Comparison of ENCODE assay signal across 8 cellular contexts in the genomic region with DNA sequence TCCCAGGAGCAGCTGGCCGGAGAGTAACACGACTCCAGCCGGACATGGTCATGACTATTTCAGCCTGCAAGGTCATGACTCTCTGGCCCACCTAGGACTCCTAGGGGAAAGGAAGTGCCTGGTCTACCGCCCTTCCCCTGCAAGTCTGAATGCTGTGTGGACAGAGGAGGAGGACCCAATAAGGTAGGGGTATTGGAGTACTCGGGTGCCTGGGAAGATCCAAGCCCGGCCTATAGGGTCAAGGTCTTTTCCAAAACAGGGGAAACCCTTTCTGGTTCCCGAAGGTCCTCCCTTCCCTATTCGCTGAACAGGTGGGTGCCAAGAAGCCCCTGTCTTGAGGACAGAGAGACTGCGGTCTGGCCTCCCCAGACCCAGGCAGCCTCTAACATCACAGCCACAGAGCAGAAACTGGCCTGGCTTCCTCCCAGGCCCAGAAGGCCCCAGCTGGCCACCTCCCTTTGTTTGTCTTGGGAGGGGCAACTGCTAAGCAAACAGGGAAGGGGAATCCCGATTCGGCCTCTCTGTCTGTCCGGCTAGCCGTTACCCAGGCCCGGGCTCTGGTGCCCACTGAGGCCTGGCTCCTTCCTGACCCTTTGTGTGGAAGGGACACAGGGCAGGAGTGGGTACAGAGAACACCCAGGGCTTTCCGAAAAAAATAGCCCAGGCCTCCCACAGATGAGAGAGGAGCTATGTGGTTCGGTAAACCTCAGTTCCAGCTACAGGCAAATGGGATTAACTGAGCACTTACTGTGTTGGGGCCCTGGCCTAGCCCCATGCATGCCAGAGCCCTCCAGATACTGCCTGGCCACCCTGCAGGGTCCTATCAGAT. TPM values are rescaled to one million over a fixed set of nuclear protein-coding genes. Genes with fewer than 3 reads are reported as not detected.
DNase-seq lines count a peak whose midpoint lies in the region; ATAC-seq and TF ChIP-seq lines count a peak whose summit lies in the region.

No MANE protein-coding gene starts in this region.

- intact Hi-C loops in activated T-helper 1 cell treated with anti-CD3 and anti-CD28 coated beads, Interleukin-12 subunit alpha, Interleukin-12 subunit beta, Interleukin-2, Interleukin-4 antibody, amounts not matched to agents 30 ng/mL and 10 ng/mL and 1 ng/mL, durations not matched to agents 14 hours and 24 hours and 36 hours (cut with micrococcal nuclease): no loop called here

- H3K4me3 ChIP-seq in LNCaP clone FGC (ENCODE audit: low read depth, low read length): peak overlapping the region; percentile 14; the same call in 1 of the 2 replicates

- H3K27ac Mint-ChIP-seq in stimulated activated memory B cell treated with anti-CD40 and anti-IgM and Interleukin-4, amounts not matched to agents 10 μg/mL and 1 μg/mL and 100 μg/mL, for 72 hours: peak overlapping the region; percentile 31
- no peak overlapping the region for H3K27ac Mint-ChIP-seq in activated T-helper 1 cell treated with anti-CD3 and anti-CD28 coated beads, Interleukin-12 subunit alpha, Interleukin-12 subunit beta, Interleukin-2, Interleukin-4 antibody, amounts not matched to agents 30 ng/mL and 10 ng/mL and 1 ng/mL, durations not matched to agents 14 hours and 24 hours and 36 hours

- peak overlapping the region; percentile 89 for H3K27ac ChIP-seq in VCaP

- H3K4me3 Mint-ChIP-seq in stimulated activated memory B cell treated with anti-CD40 and anti-IgM and Interleukin-4, amounts not matched to agents 10 μg/mL and 1 μg/mL and 100 μg/mL, for 72 hours: no peak overlapping the region
- no peak overlapping the region for H3K4me3 Mint-ChIP-seq in activated T-helper 1 cell treated with anti-CD3 and anti-CD28 coated beads, Interleukin-12 subunit alpha, Interleukin-12 subunit beta, Interleukin-2, Interleukin-4 antibody, amounts not matched to agents 30 ng/mL and 10 ng/mL and 1 ng/mL, durations not matched to agents 14 hours and 24 hours and 36 hours

- peaks cover 48% of the 10 kb centered on the region for H3K4me1 Mint-ChIP-seq in stimulated activated memory B cell treated with anti-CD40 and anti-IgM and Interleukin-4, amounts not matched to agents 10 μg/mL and 1 μg/mL and 100 μg/mL, for 72 hours
- peaks cover 39% of the 10 kb centered on the region for H3K4me1 Mint-ChIP-seq in activated T-helper 1 cell treated with anti-CD3 and anti-CD28 coated beads, Interleukin-12 subunit alpha, Interleukin-12 subunit beta, Interleukin-2, Interleukin-4 antibody, amounts not matched to agents 30 ng/mL and 10 ng/mL and 1 ng/mL, durations not matched to agents 14 hours and 24 hours and 36 hours (ENCODE audit: low read depth)

- no peaks in the 10 kb centered on the region for H3K36me3 Mint-ChIP-seq in stimulated activated memory B cell treated with anti-CD40 and anti-IgM and Interleukin-4, amounts not matched to agents 10 μg/mL and 1 μg/mL and 100 μg/mL, for 72 hours
- H3K36me3 Mint-ChIP-seq in activated T-helper 1 cell treated with anti-CD3 and anti-CD28 coated beads, Interleukin-12 subunit alpha, Interleukin-12 subunit beta, Interleukin-2, Interleukin-4 antibody, amounts not matched to agents 30 ng/mL and 10 ng/mL and 1 ng/mL, durations not matched to agents 14 hours and 24 hours and 36 hours (ENCODE audit: low read depth): peaks cover 4% of the 10 kb centered on the region

- ATAC-seq in left lobe of liver (peak; percentile 86), GM19395 (IDR thresholded peaks at IDR 0.05; ENCODE audit: unreplicated experiment) (no peak), HG02938 (IDR thresholded peaks at IDR 0.05; ENCODE audit: unreplicated experiment) (no peak)
- no peak for ATAC-seq in stimulated activated memory B cell treated with anti-CD40 and anti-IgM and Interleukin-4, amounts not matched to agents 10 μg/mL and 1 μg/mL and 100 μg/mL, for 72 hours

- H3K9me3 Mint-ChIP-seq in stimulated activated memory B cell treated with anti-CD40 and anti-IgM and Interleukin-4, amounts not matched to agents 10 μg/mL and 1 μg/mL and 100 μg/mL, for 72 hours: no peaks in the 10 kb centered on the region
- peaks cover 14% of the 10 kb centered on the region for H3K9me3 Mint-ChIP-seq in activated T-helper 1 cell treated with anti-CD3 and anti-CD28 coated beads, Interleukin-12 subunit alpha, Interleukin-12 subunit beta, Interleukin-2, Interleukin-4 antibody, amounts not matched to agents 30 ng/mL and 10 ng/mL and 1 ng/mL, durations not matched to agents 14 hours and 24 hours and 36 hours

- H3K27me3 Mint-ChIP-seq in stimulated activated memory B cell treated with anti-CD40 and anti-IgM and Interleukin-4, amounts not matched to agents 10 μg/mL and 1 μg/mL and 100 μg/mL, for 72 hours: peaks cover 19% of the 10 kb centered on the region
- peaks cover 2% of the 10 kb centered on the region for H3K27me3 Mint-ChIP-seq in activated T-helper 1 cell treated with anti-CD3 and anti-CD28 coated beads, Interleukin-12 subunit alpha, Interleukin-12 subunit beta, Interleukin-2, Interleukin-4 antibody, amounts not matched to agents 30 ng/mL and 10 ng/mL and 1 ng/mL, durations not matched to agents 14 hours and 24 hours and 36 hours (ENCODE audit: insufficient read depth)

- peak; percentile 74 for DNase-seq in LNCaP clone FGC (ENCODE audit: low read depth)
- peak; percentile 84 for DNase-seq in left lobe of liver (ENCODE audit: low spot score)
- DNase-seq in activated T-helper 1 cell treated with anti-CD3 and anti-CD28 coated beads, Interleukin-12 subunit alpha, Interleukin-12 subunit beta, Interleukin-2, Interleukin-4 antibody, amounts not matched to agents 30 ng/mL and 10 ng/mL and 1 ng/mL, durations not matched to agents 14 hours and 24 hours and 36 hours (ENCODE audit: low spot score): no peak
- no peak for DNase-seq in NCI-H2081 (lab: John Stamatoyannopoulos, UW)

- TF ChIP-seq CTCF in LNCaP clone FGC (IDR thresholded peaks at IDR 0.05; ENCODE audit: control insufficient read depth, extremely low read depth, insufficient read depth) (no peak), VCaP (conservative IDR thresholded peaks at IDR 0.05) (no peak)

RNA-seq across cellular contexts. Expression of gene GRAMD1A, which starts 5.3 kb away (rescaled TPM):
- 17.8 TPM for total RNA-seq in left lobe of liver
- 176 and 189 TPM in 2 replicates for total RNA-seq in activated T-helper 1 cell treated with anti-CD3 and anti-CD28 coated beads, Interleukin-12 subunit alpha, Interleukin-12 subunit beta, Interleukin-2, Interleukin-4 antibody, amounts not matched to agents 30 ng/mL and 10 ng/mL and 1 ng/mL, durations not matched to agents 14 hours and 24 hours and 36 hours

RNA-seq across cellular contexts. Expression of gene ZNF792, which starts 30.8 kb away (rescaled TPM):
- 2.9 TPM for total RNA-seq in left lobe of liver
- 6.5 and 6.8 TPM in 2 replicates for total RNA-seq in activated T-helper 1 cell treated with anti-CD3 and anti-CD28 coated beads, Interleukin-12 subunit alpha, Interleukin-12 subunit beta, Interleukin-2, Interleukin-4 antibody, amounts not matched to agents 30 ng/mL and 10 ng/mL and 1 ng/mL, durations not matched to agents 14 hours and 24 hours and 36 hours

RNA-seq across cellular contexts. Expression of gene SCN1B, which starts 35.4 kb away (rescaled TPM):
- total RNA-seq in left lobe of liver: 4.5 TPM
- total RNA-seq in activated T-helper 1 cell treated with anti-CD3 and anti-CD28 coated beads, Interleukin-12 subunit alpha, Interleukin-12 subunit beta, Interleukin-2, Interleukin-4 antibody, amounts not matched to agents 30 ng/mL and 10 ng/mL and 1 ng/mL, durations not matched to agents 14 hours and 24 hours and 36 hours: 1.1 and 1.2 TPM in 2 replicates

RNA-seq across cellular contexts. Expression of gene HPN, which starts 46.7 kb away (rescaled TPM):
- 564 TPM for total RNA-seq in left lobe of liver
- total RNA-seq in activated T-helper 1 cell treated with anti-CD3 and anti-CD28 coated beads, Interleukin-12 subunit alpha, Interleukin-12 subunit beta, Interleukin-2, Interleukin-4 antibody, amounts not matched to agents 30 ng/mL and 10 ng/mL and 1 ng/mL, durations not matched to agents 14 hours and 24 hours and 36 hours: not detected in 2 replicates

Comparison
In these comparisons a context has a peak if more than half of its experiments do, and no peak if none do; other contexts are left out.
1. DNase-seq: peak in LNCaP clone FGC (single experiment) and left lobe of liver (single experiment); none in activated T-helper 1 cell treated with anti-CD3 and anti-CD28 coated beads, Interleukin-12 subunit alpha, Interleukin-12 subunit beta, Interleukin-2, Interleukin-4 antibody, amounts not matched to agents 30 ng/mL and 10 ng/mL and 1 ng/mL, durations not matched to agents 14 hours and 24 hours and 36 hours (single experiment) and NCI-H2081 (0 of 2).